1 cellular context compared by ENCODE assay signal in genomic region chr22:38755911-38756532, GRCh38.
A peak's percentile ranks its signal among the peaks of the same experiment; 100 is the strongest.
TF ChIP-seq lines count a peak whose summit lies in the region.

Gene SUN2, minus strand, starts transcription at chr22:38755998. Its CDS starts 3,370 bp downstream, at chr22:38752628.

TF ChIP-seq in K562, 482 proteins besides CTCF, POLR2A, EP300 and RAD21 (continued from another document and continues in another):
- TF ChIP-seq USF1 (CRISPR knock-in tag; IDR thresholded peaks at IDR 0.05): no peak
- TF ChIP-seq POLR2B (IDR thresholded peaks at IDR 0.05; ENCODE audit: low read depth, partially characterized antibody): peak; percentile 28
- TF ChIP-seq ATF7 (IDR thresholded peaks at IDR 0.05): no peak; the same call in 1 of the 2 replicates
- TF ChIP-seq HES1 (IDR thresholded peaks at IDR 0.05; ENCODE audit: low read depth): no peak
- peak; percentile 10 for TF ChIP-seq FUS (optimal IDR thresholded peaks at IDR 0.05; ENCODE audit: low read depth, low read length)
- TF ChIP-seq ETV1 (tag; conservative IDR thresholded peaks at IDR 0.05; ENCODE audit: low read depth): no peak
- TF ChIP-seq UBTF (IDR thresholded peaks at IDR 0.05; ENCODE audit: borderline replicate concordance in 1 of 2, low read depth in 2 of 2, low read length in 2 of 2): no peak
- TF ChIP-seq ZNF695 (CRISPR knock-in tag; IDR thresholded peaks at IDR 0.05): no peak
- TF ChIP-seq E4F1 (CRISPR knock-in tag; IDR thresholded peaks at IDR 0.05; ENCODE audit: borderline replicate concordance): no peak
- TF ChIP-seq NUFIP1 (IDR thresholded peaks at IDR 0.05; ENCODE audit: partially characterized antibody): no peak
- no peak for TF ChIP-seq MED1 (CRISPR knock-in tag; IDR thresholded peaks at IDR 0.05; ENCODE audit: borderline replicate concordance)
- no peak for TF ChIP-seq KDM1A (IDR thresholded peaks at IDR 0.05)
- no peak for TF ChIP-seq ZBTB34 (CRISPR knock-in tag; IDR thresholded peaks at IDR 0.05)
- TF ChIP-seq BRCA1 (IDR thresholded peaks at IDR 0.05): no peak
- TF ChIP-seq BRCA1 (CRISPR knock-in tag; IDR thresholded peaks at IDR 0.05): 0 out of 2 replicates have a peak, but pooled peaks have one; percentile 71
- TF ChIP-seq TRIM25 (IDR thresholded peaks at IDR 0.05; ENCODE audit: borderline replicate concordance): no peak
- no peak for TF ChIP-seq RUNX1 (IDR thresholded peaks at IDR 0.05; ENCODE audit: low read depth)
- no peak for TF ChIP-seq SIRT6 (IDR thresholded peaks at IDR 0.05; ENCODE audit: low read depth, low read length)
- peak; percentile 73 for TF ChIP-seq EGR1 (conservative IDR thresholded peaks at IDR 0.05)
- TF ChIP-seq SMARCC2 (IDR thresholded peaks at IDR 0.05; ENCODE audit: low read depth): no peak
- no peak for TF ChIP-seq CBX5 (IDR thresholded peaks at IDR 0.05; ENCODE audit: borderline replicate concordance, low read depth)
- no peak for TF ChIP-seq IRF9 (tag; IDR thresholded peaks at IDR 0.05)
- TF ChIP-seq ZNF507 (tag; conservative IDR thresholded peaks at IDR 0.05): no peak
- no peak for TF ChIP-seq ZNF316 (IDR thresholded peaks at IDR 0.05)
- no peak for TF ChIP-seq ZBTB12 (CRISPR knock-in tag; IDR thresholded peaks at IDR 0.05)
- no peak for TF ChIP-seq MIER1 (IDR thresholded peaks at IDR 0.05; ENCODE audit: low read depth)
- no peak for TF ChIP-seq NR3C1 (CRISPR knock-in tag; IDR thresholded peaks at IDR 0.05)
- peak; percentile 37 for TF ChIP-seq L3MBTL2 (IDR thresholded peaks at IDR 0.05)
- no peak for TF ChIP-seq NCOA6 (IDR thresholded peaks at IDR 0.05)
- no peak for TF ChIP-seq AFF1 (IDR thresholded peaks at IDR 0.05; ENCODE audit: low read depth in 1 of 2, partially characterized antibody in 2 of 2)
- no peak for TF ChIP-seq MEF2A (IDR thresholded peaks at IDR 0.05; ENCODE audit: control insufficient read depth, low read depth, low read length)
- TF ChIP-seq FOXO4 (CRISPR knock-in tag; IDR thresholded peaks at IDR 0.05): no peak
- TF ChIP-seq YBX1 (IDR thresholded peaks at IDR 0.05): no peak
- peak; percentile 28 to 35; a peak in 2 of 4 replicates for TF ChIP-seq MAZ (CRISPR knock-in tag; conservative IDR thresholded peaks at IDR 0.05 in 1 of 2, IDR thresholded peaks at IDR 0.05 in 1 of 2)
- no peak for TF ChIP-seq IFI16 (CRISPR knock-in tag; IDR thresholded peaks at IDR 0.05)
- TF ChIP-seq ZNF57 (CRISPR knock-in tag; IDR thresholded peaks at IDR 0.05): no peak
- TF ChIP-seq FOXA3 (CRISPR knock-in tag; conservative IDR thresholded peaks at IDR 0.05 in 1 of 2, IDR thresholded peaks at IDR 0.05 in 1 of 2): no peak
- no peak for TF ChIP-seq NCOA4 (IDR thresholded peaks at IDR 0.05; ENCODE audit: partially characterized antibody)
- TF ChIP-seq ZNF277 (CRISPR knock-in tag; IDR thresholded peaks at IDR 0.05; ENCODE audit: borderline replicate concordance): no peak
- TF ChIP-seq HNRNPK (IDR thresholded peaks at IDR 0.05; ENCODE audit: low read depth, low read length, poor library complexity, severe bottlenecking): no peak
- TF ChIP-seq PTBP1 (IDR thresholded peaks at IDR 0.05; ENCODE audit: low read depth, low read length): no peak
- TF ChIP-seq ZNF551 (CRISPR knock-in tag; IDR thresholded peaks at IDR 0.05): no peak
